In genomic region chr11:90242894-90243416, GRCh38 we compare ENCODE assay signal across 16 cellular contexts. TPM values are rescaled to one million over a fixed set of nuclear protein-coding genes. Genes with fewer than 3 reads are reported as not detected.
DNase-seq lines count a peak whose midpoint lies in the region; FAIRE-seq and TF ChIP-seq lines count a peak whose summit lies in the region.
"Had no signal": no experiment of that assay in that cellular context is flagged by ENCODE, and none has a peak within 500 bp of the region (broad histone marks: within the 10 kb centered on the region; RNA-seq: fewer than 3 reads in every experiment).

No MANE protein-coding gene starts in this region.

- no peak overlapping the region for H2BK5ac ChIP-seq in H9 (ENCODE audit: insufficient read length, low read length)
- H2BK5ac ChIP-seq in H1 (ENCODE audit: low read depth, low read length): no peak overlapping the region
- H2BK5ac ChIP-seq in neuronal stem cell (ENCODE audit: low read length): no peak overlapping the region

- H3K27ac ChIP-seq in H9 (ENCODE audit: insufficient read length, low read depth, low read length) (no peak overlapping the region), OCI-LY3 (ENCODE audit: low read length) (no peak overlapping the region), H1 (ENCODE audit: low read depth, low read length) (no peak overlapping the region), neuronal stem cell (replicated peaks; ENCODE audit: low read length) (no peak overlapping the region)
- H3K27ac ChIP-seq: A549, PC-9, RWPE1 had no signal

- TF ChIP-seq CTCF in H9 (conservative IDR thresholded peaks at IDR 0.05): no peak
- TF ChIP-seq CTCF in OCI-LY3 (IDR thresholded peaks at IDR 0.05; ENCODE audit: low read depth, low read length): no peak
- TF ChIP-seq CTCF in H1 (IDR thresholded peaks at IDR 0.05; ENCODE audit: control extremely low read depth in 1 of 3, insufficient read depth in 1 of 3, low read depth in 1 of 3, low read length in 3 of 3): no peak

- POLR2A ChIA-PET in H1 (lab: Charles Lee; ENCODE audit: partially characterized antibody): no interaction called here
- POLR2A ChIA-PET in activated CD4-positive, alpha-beta memory T cell treated with anti-CD3 and anti-CD28 coated beads for 36 hours (lab: Charles Lee): no interaction called here

- H2BK15ac ChIP-seq in H9 (ENCODE audit: low read depth, low read length): no peak overlapping the region
- no peak overlapping the region for H2BK15ac ChIP-seq in H1 (ENCODE audit: low read length)
- H2BK15ac ChIP-seq in neuronal stem cell (ENCODE audit: low read length): no peak overlapping the region

- H3K4me2 ChIP-seq in H9 (ENCODE audit: insufficient read depth, insufficient read length, low read length) (peak overlapping the region; percentile 33), OCI-LY3 (ENCODE audit: low read length) (no peak overlapping the region), H1 (ENCODE audit: insufficient read depth in 1 of 2, low read depth in 2 of 2, low read length in 2 of 2) (peak overlapping the region; percentile 18 to 69; a peak in 3 of 4 replicates), neuronal stem cell (ENCODE audit: insufficient read depth, low read length, poor library complexity, severe bottlenecking) (no peak overlapping the region)
- H3K4me2 ChIP-seq: A549, PC-9, SK-N-SH had no signal

- no peak overlapping the region for H3K56ac ChIP-seq in H9 (ENCODE audit: insufficient read length, low read depth, low read length)
- H3K56ac ChIP-seq in H1 (replicated peaks; ENCODE audit: insufficient read length, low read depth, low read length): no peak overlapping the region

- H4K5ac ChIP-seq in H9 (ENCODE audit: insufficient read length, low read depth, low read length): no peak overlapping the region
- no peak overlapping the region for H4K5ac ChIP-seq in H1 (ENCODE audit: insufficient read length, low read depth, low read length)

- no peaks in the 10 kb centered on the region for H3K79me2 ChIP-seq in H9 (ENCODE audit: insufficient read depth, low read length)
- no peaks in the 10 kb centered on the region for H3K79me2 ChIP-seq in OCI-LY3 (ENCODE audit: low read length)
- H3K79me2 ChIP-seq in H1 (ENCODE audit: control insufficient read depth in 1 of 2, insufficient read depth in 2 of 2, low read length in 2 of 2): no peaks in the 10 kb centered on the region

- H2BK20ac ChIP-seq in H9 (ENCODE audit: low read depth, low read length, poor library complexity, severe bottlenecking) (no peak overlapping the region), H1 (ENCODE audit: low read length) (no peak overlapping the region)

- peaks cover 0 to 3% of the 10 kb centered on the region in 2 experiments; a peak in 1 of 5 replicates for H3K9me3 Mint-ChIP-seq in H9
- H3K9me3 Mint-ChIP-seq in activated CD4-positive, alpha-beta memory T cell treated with anti-CD3 and anti-CD28 coated beads for 36 hours: no peaks in the 10 kb centered on the region
- H3K9me3 Mint-ChIP-seq: CD14-positive monocyte had no signal

- DNase-seq in H9 (no peak), H1 (ENCODE audit: low read depth in 1 of 2, low spot score in 2 of 2) (no peak), neuronal stem cell (ENCODE audit: low spot score) (no peak), activated gamma-delta T cell (lab: John Stamatoyannopoulos, UW) (no peak), SW480 (ENCODE audit: low spot score) (no peak)
- no peak for DNase-seq in activated CD4-positive, alpha-beta memory T cell treated with anti-CD3 and anti-CD28 coated beads for 36 hours
- DNase-seq: IMR-90, MV-4-11, NCI-H446, PC-9, SK-N-SH had no signal

- H3K9me3 ChIP-seq in H9 (ENCODE audit: control insufficient read depth, low read depth, low read length): no peaks in the 10 kb centered on the region
- H3K9me3 ChIP-seq in OCI-LY3 (ENCODE audit: insufficient read depth, low read length): no peaks in the 10 kb centered on the region
- H3K9me3 ChIP-seq in H1 (ENCODE audit: insufficient read depth in 2 of 2, low read depth in 1 of 2, low read length in 1 of 2): no peaks in the 10 kb centered on the region
- H3K9me3 ChIP-seq in neuronal stem cell (replicated peaks in 1 of 2; ENCODE audit: control insufficient read depth in 2 of 2, insufficient read depth in 1 of 2, low read depth in 1 of 2, low read length in 2 of 2): no peaks in the 10 kb centered on the region
- H3K9me3 ChIP-seq: A549, SK-N-SH had no signal

- H3K27me3 ChIP-seq in H9 (ENCODE audit: insufficient read depth, low read length) (no peaks in the 10 kb centered on the region), OCI-LY3 (ENCODE audit: low read depth, low read length) (no peaks in the 10 kb centered on the region), H1 (replicated peaks in 1 of 4; ENCODE audit: control insufficient read depth in 3 of 4, extremely low read depth in 1 of 4, insufficient read depth in 3 of 4, low read length in 3 of 4) (no peaks in the 10 kb centered on the region), neuronal stem cell (ENCODE audit: control insufficient read depth in 3 of 3, insufficient read depth in 3 of 3, low read depth in 1 of 3, low read length in 3 of 3) (no peaks in the 10 kb centered on the region)

- H3K23me2 ChIP-seq in H9 (ENCODE audit: insufficient read length, low read depth, low read length, poor library complexity, severe bottlenecking) (no peaks in the 10 kb centered on the region), H1 (ENCODE audit: low read depth, low read length) (no peaks in the 10 kb centered on the region)

- no peak for TF ChIP-seq EP300 in H1 (IDR thresholded peaks at IDR 0.05; ENCODE audit: borderline replicate concordance in 1 of 2, low read depth in 2 of 2, low read length in 2 of 2)

- H2BK12ac ChIP-seq in H9 (ENCODE audit: insufficient read length, low read depth, low read length): no peak overlapping the region
- H2BK12ac ChIP-seq in H1 (ENCODE audit: low read depth, low read length): 0 out of 2 replicates have a peak overlapping the region, but pooled peaks have one; percentile 17
- no peak overlapping the region for H2BK12ac ChIP-seq in neuronal stem cell (ENCODE audit: low read length)

- no CpG with 5 or more reads among the region's 7 CpGs for WGBS in H9 (ENCODE audit: extremely low coverage, insufficient read length, low lambda C conversion rate)
- WGBS in H1 (ENCODE audit: extremely low coverage in 1 of 2, insufficient coverage in 1 of 2, insufficient read length in 1 of 2, insufficient replicate concordance in 2 of 2, low coverage in 1 of 2, low lambda C conversion rate in 2 of 2, missing lambda C conversion rate in 1 of 2), 2 experiments: 68% methylated on average over 7 of the region's 7 CpGs; no CpG with 5 or more reads in 1 of the 2 experiments
- no CpG with 5 or more reads among the region's 7 CpGs for WGBS in neuronal stem cell (ENCODE audit: extremely low coverage in 2 of 2, insufficient read length in 2 of 2, insufficient replicate concordance in 1 of 2), 2 donors

- no peak overlapping the region for H4K8ac ChIP-seq in H9 (replicated peaks; ENCODE audit: insufficient read length, low read depth, low read length)
- H4K8ac ChIP-seq in H1 (ENCODE audit: extremely low read depth, insufficient read depth, low read length): no peak overlapping the region
- no peak overlapping the region for H4K8ac ChIP-seq in neuronal stem cell (ENCODE audit: low read depth, low read length)

- H3K79me1 ChIP-seq in H9 (ENCODE audit: insufficient read depth, low read depth, low read length, poor library complexity, severe bottlenecking) (no peaks in the 10 kb centered on the region), H1 (ENCODE audit: low read depth, low read length) (no peaks in the 10 kb centered on the region), neuronal stem cell (ENCODE audit: low read depth, low read length) (no peaks in the 10 kb centered on the region)

- H3K9ac ChIP-seq in H9 (ENCODE audit: extremely low read depth, insufficient read length, low read length): no peak overlapping the region
- H3K9ac ChIP-seq in OCI-LY3 (ENCODE audit: low read length): no peak overlapping the region
- no peak overlapping the region for H3K9ac ChIP-seq in H1 (replicated peaks in 1 of 4; ENCODE audit: extremely low read depth in 1 of 4, low read depth in 3 of 4, low read length in 3 of 4)
- H3K9ac ChIP-seq in neuronal stem cell (ENCODE audit: low read depth, low read length, poor library complexity): no peak overlapping the region
- H3K9ac ChIP-seq: SK-N-SH had no signal

- no peak overlapping the region for H3K4me3 ChIP-seq in OCI-LY3 (ENCODE audit: low read length)
- peak overlapping the region in 1 of 4 experiments; percentile 28; a peak in 2 of 8 replicates for H3K4me3 ChIP-seq in H1 (ENCODE audit: extremely low read depth in 1 of 4, insufficient read depth in 2 of 4, low read depth in 3 of 4, low read length in 4 of 4)
- H3K4me3 ChIP-seq in neuronal stem cell (ENCODE audit: low read length in 2 of 2): no peak overlapping the region
- H3K4me3 ChIP-seq: A549, PC-9 had no signal

- H3K4me1 Mint-ChIP-seq in H9: peaks cover 37 to 45% of the 10 kb centered on the region in 2 experiments
- H3K4me1 Mint-ChIP-seq in activated CD4-positive, alpha-beta memory T cell treated with anti-CD3 and anti-CD28 coated beads for 36 hours (ENCODE audit: low read depth): peaks cover 20% of the 10 kb centered on the region
- H3K4me1 Mint-ChIP-seq: B cell, CD14-positive monocyte had no signal

- no peak overlapping the region for H3K4ac ChIP-seq in H9 (ENCODE audit: low read depth, low read length)
- no peak overlapping the region for H3K4ac ChIP-seq in H1 (replicated peaks; ENCODE audit: insufficient read length, low read depth, low read length)
- H3K4ac ChIP-seq in neuronal stem cell (ENCODE audit: low read length): no peak overlapping the region

- no peak overlapping the region for H3K18ac ChIP-seq in H9 (ENCODE audit: insufficient read length, low read depth, low read length)
- no peak overlapping the region for H3K18ac ChIP-seq in H1 (ENCODE audit: extremely low read depth, low read length)
- no peak overlapping the region for H3K18ac ChIP-seq in neuronal stem cell (ENCODE audit: low read length)

- no peak overlapping the region for H3K23ac ChIP-seq in H9 (ENCODE audit: insufficient read length, low read depth, low read length)
- no peak overlapping the region for H3K23ac ChIP-seq in H1 (ENCODE audit: insufficient read length)
- no peak overlapping the region for H3K23ac ChIP-seq in neuronal stem cell (ENCODE audit: low read depth, low read length, poor library complexity)

- intact Hi-C loops in activated CD4-positive, alpha-beta memory T cell treated with anti-CD3 and anti-CD28 coated beads for 36 hours (cut with micrococcal nuclease): no loop called here

- no peak overlapping the region for H3K14ac ChIP-seq in H9 (ENCODE audit: insufficient read depth, low read length)
- no peak overlapping the region for H3K14ac ChIP-seq in H1 (ENCODE audit: insufficient read length)
- H3K14ac ChIP-seq in neuronal stem cell (ENCODE audit: low read length): no peak overlapping the region

- H4K91ac ChIP-seq in H9 (ENCODE audit: insufficient read length, low read depth, low read length) (no peak overlapping the region), H1 (replicated peaks; ENCODE audit: insufficient read length, low read length) (no peak overlapping the region), neuronal stem cell (ENCODE audit: low read depth, low read length, poor library complexity) (no peak overlapping the region)

- no peak for TF ChIP-seq RAD21 in H1 (IDR thresholded peaks at IDR 0.05 in 1 of 2, conservative IDR thresholded peaks at IDR 0.05 in 1 of 2; ENCODE audit: low read depth in 2 of 2, low read length in 2 of 2)

- no peak overlapping the region for H3T11ph ChIP-seq in H9 (ENCODE audit: low read length)

- no peaks in the 10 kb centered on the region for H4K20me1 ChIP-seq in H9 (ENCODE audit: control insufficient read depth, insufficient read depth, insufficient read length)
- H4K20me1 ChIP-seq in OCI-LY3 (ENCODE audit: insufficient read depth, low read length): no peaks in the 10 kb centered on the region
- H4K20me1 ChIP-seq in H1 (replicated peaks in 1 of 2; ENCODE audit: control insufficient read depth in 1 of 2, insufficient read depth in 2 of 2, low read length in 2 of 2): no peaks in the 10 kb centered on the region

- H2AK5ac ChIP-seq in H9 (ENCODE audit: insufficient read length, low read length): no peak overlapping the region
- H2AK5ac ChIP-seq in H1 (ENCODE audit: low read depth, low read length): no peak overlapping the region
- no peak overlapping the region for H2AK5ac ChIP-seq in neuronal stem cell (ENCODE audit: low read depth, low read length)

- H3K27me3 Mint-ChIP-seq in H9 (ENCODE audit: low read depth): no peaks in the 10 kb centered on the region
- peaks cover 9% of the 10 kb centered on the region for H3K27me3 Mint-ChIP-seq in activated CD4-positive, alpha-beta memory T cell treated with anti-CD3 and anti-CD28 coated beads for 36 hours

- no peak for FAIRE-seq in H1 (lab: Jason Lieb, UNC)

- H3K27ac Mint-ChIP-seq in H9: peak overlapping the region in 2 of 3 experiments; percentile 38 to 59; a peak in 5 of 7 replicates
- no peak overlapping the region for H3K27ac Mint-ChIP-seq in activated CD4-positive, alpha-beta memory T cell treated with anti-CD3 and anti-CD28 coated beads for 36 hours
- H3K27ac Mint-ChIP-seq: B cell, CD14-positive monocyte had no signal

- no peak overlapping the region for H2BK120ac ChIP-seq in H9 (ENCODE audit: low read depth, low read length, poor library complexity, severe bottlenecking)
- no peak overlapping the region for H2BK120ac ChIP-seq in H1 (replicated peaks; ENCODE audit: low read depth, low read length)
- H2BK120ac ChIP-seq in neuronal stem cell (ENCODE audit: low read depth, low read length): no peak overlapping the region

- H3K4me3 Mint-ChIP-seq in H9: peak overlapping the region in 1 of 2 experiments; percentile 36; a peak in 1 of 5 replicates
- no peak overlapping the region for H3K4me3 Mint-ChIP-seq in activated CD4-positive, alpha-beta memory T cell treated with anti-CD3 and anti-CD28 coated beads for 36 hours
- H3K4me3 Mint-ChIP-seq: B cell, CD14-positive monocyte had no signal

- peaks cover 0 to 4% (median 0%) of the 10 kb centered on the region in 3 experiments; a peak in 2 of 7 replicates for H3K36me3 Mint-ChIP-seq in H9 (ENCODE audit: insufficient read depth in 1 of 3, low read depth in 3 of 3)
- H3K36me3 Mint-ChIP-seq in activated CD4-positive, alpha-beta memory T cell treated with anti-CD3 and anti-CD28 coated beads for 36 hours: no peaks in the 10 kb centered on the region
- H3K36me3 Mint-ChIP-seq: CD14-positive monocyte had no signal

- CTCF ChIA-PET in H1 (lab: Charles Lee; ENCODE audit: partially characterized antibody): interaction anchor here (1.0 to 1.7 kb wide), 5 partner anchors 9 to 46 kb away, joined by 3 to 9 read pairs (median 3); no protein-coding TSS in a partner anchor
- CTCF ChIA-PET in activated CD4-positive, alpha-beta memory T cell treated with anti-CD3 and anti-CD28 coated beads for 36 hours (lab: Charles Lee): no interaction called here

- TF ChIP-seq POLR2A in H1 (IDR thresholded peaks at IDR 0.05; ENCODE audit: control extremely low read depth in 1 of 2, low read depth in 2 of 2, low read length in 2 of 2): no peak

- H2AFZ ChIP-seq in H9 (ENCODE audit: low read length): no peak overlapping the region
- peak overlapping the region; percentile 8; the same call in 1 of the 2 replicates for H2AFZ ChIP-seq in OCI-LY3 (ENCODE audit: low read depth, low read length)
- peak overlapping the region; percentile 30; the same call in 1 of the 2 replicates for H2AFZ ChIP-seq in H1 (ENCODE audit: low read length)
- H2AFZ ChIP-seq in neuronal stem cell (ENCODE audit: low read length): peak overlapping the region; percentile 15
- H2AFZ ChIP-seq: PC-9 had no signal

- peaks cover 5% of the 10 kb centered on the region; the same call in 1 of the 2 replicates for H3K4me1 ChIP-seq in H9 (ENCODE audit: insufficient read depth, low read length)
- no peaks in the 10 kb centered on the region for H3K4me1 ChIP-seq in OCI-LY3 (ENCODE audit: low read length)
- peaks cover 0 to 6% (median 5%) of the 10 kb centered on the region in 4 experiments; a peak in 3 of 7 replicates for H3K4me1 ChIP-seq in H1 (replicated peaks in 1 of 4; ENCODE audit: control insufficient read depth in 3 of 4, insufficient read depth in 4 of 4, low read length in 3 of 4)
- H3K4me1 ChIP-seq in neuronal stem cell (ENCODE audit: control insufficient read depth in 2 of 2, insufficient read depth in 1 of 2, low read depth in 1 of 2, low read length in 2 of 2): peaks cover 2 to 4% of the 10 kb centered on the region in 2 donors
- H3K4me1 ChIP-seq: A549 had no signal

- H3K36me3 ChIP-seq in OCI-LY3 (replicated peaks; ENCODE audit: low read depth, low read length) (no peaks in the 10 kb centered on the region), H1 (ENCODE audit: control insufficient read depth in 2 of 4, insufficient read depth in 4 of 4, low read length in 3 of 4) (no peaks in the 10 kb centered on the region), neuronal stem cell (replicated peaks in 1 of 2; ENCODE audit: control insufficient read depth in 2 of 2, insufficient read depth in 2 of 2, low read length in 2 of 2) (no peaks in the 10 kb centered on the region)

RNA-seq across cellular contexts. Expression of gene CHORDC1, which starts 20.1 kb away (rescaled TPM):
- 76.6 and 77.7 TPM in 2 replicates for total RNA-seq in H9 (2021)
- 96.6 and 97.1 TPM in 2 replicates for total RNA-seq in H1 (2021; fragmentation: NEBNext Ultra II Directional; extraction: Animal tissue kit (Norgen Biotek cat#: 25700))
- 28.9 and 29.1 TPM in 2 replicates for polyA plus RNA-seq in H1 (2011; rRNA removed)
- 44.9 TPM for polyA plus RNA-seq in H1 (2011; cell fraction: cytosol; rRNA removed)
- 17.8 TPM for polyA plus RNA-seq in H1 (2011; cell fraction: nucleus; rRNA removed)
- 68.5 to 85.1 TPM (median 74.1 TPM) in 4 replicates for polyA plus RNA-seq in H1 (2012, experiment 1 of 2)
- polyA plus RNA-seq in H1 (2012, experiment 2 of 2): 5.5 TPM
- 59.7 TPM for polyA plus RNA-seq in H1 (2013, experiment 1 of 2)
- 65.0 TPM for polyA plus RNA-seq in H1 (2013, experiment 2 of 2)
- polyA minus RNA-seq in H1 (2011; rRNA and poly(A)+ RNA removed): 48.5 and 49.2 TPM in 2 replicates
- polyA minus RNA-seq in H1 (2011; cell fraction: cytosol; rRNA and poly(A)+ RNA removed): 36.3 TPM
- polyA minus RNA-seq in H1 (2011; cell fraction: nucleus; rRNA and poly(A)+ RNA removed): 90.5 TPM
- polyA plus RNA-seq in neuronal stem cell (2013, experiment 1 of 2): 45.9 TPM
- 47.2 TPM for polyA plus RNA-seq in neuronal stem cell (2013, experiment 2 of 2)
- total RNA-seq in activated CD4-positive, alpha-beta memory T cell treated with anti-CD3 and anti-CD28 coated beads for 36 hours: 10 to 100 TPM; 62.6 to 71.0 TPM

Comparison
In these comparisons a context has a peak if more than half of its experiments do, and no peak if none do; other contexts are left out.
1. H3K4me2 ChIP-seq: peak in H9 (single experiment) and H1 (2 of 2); none in OCI-LY3 (single experiment) and neuronal stem cell (single experiment).